ENCODE assay signal across 9 cellular contexts in genomic region chr6:157443066-157443800, GRCh38.
DNase-seq lines count a peak whose midpoint lies in the region; ATAC-seq and TF ChIP-seq lines count a peak whose summit lies in the region.
"Had no signal": no experiment of that assay in that cellular context is flagged by ENCODE, and none has a peak within 500 bp of the region (broad histone marks: within the 10 kb centered on the region; RNA-seq: fewer than 3 reads in every experiment).

No MANE protein-coding gene starts in this region.

- in situ Hi-C loops in GM13976 (cut with MboI; ENCODE audit: low sequenced_read_pairs, unreplicated experiment): no loop called here

- ATAC-seq in GM21619 (IDR thresholded peaks at IDR 0.05; ENCODE audit: unreplicated experiment) (peak; percentile 92), HG03571 (IDR thresholded peaks at IDR 0.05; ENCODE audit: unreplicated experiment) (peak; percentile 94)

- no peak overlapping the region for H3K4me3 ChIP-seq in fibroblast of mammary gland (ENCODE audit: control insufficient read depth, low read depth, low read length)

- TF ChIP-seq CTCF in GM13976 (IDR thresholded peaks at IDR 0.05; ENCODE audit: borderline replicate concordance, control extremely low read depth, extremely low read depth, insufficient read depth, missing control alignments) (no peak), fibroblast of mammary gland (conservative IDR thresholded peaks at IDR 0.05; ENCODE audit: control insufficient read depth, insufficient read depth, low read depth, low read length) (no peak)

- DNase-seq in GM13976 (ENCODE audit: low spot score) (peak; percentile 53), fibroblast of mammary gland (ENCODE audit: low read depth) (peak; percentile 87), NCI-H1436 treated with DMSO at 0.1 percent for 48 hours (lab: John Stamatoyannopoulos, UW) (no peak), NCI-H1105 treated with DMSO at 0.1 percent for 48 hours (lab: John Stamatoyannopoulos, UW) (no peak), HuH-7.5 (ENCODE audit: low spot score) (no peak), mucosa of gallbladder (ENCODE audit: low spot score) (no peak)
- DNase-seq: islet precursor cell had no signal

Comparison
In these comparisons a context has a peak if more than half of its experiments do, and no peak if none do; other contexts are left out.
1. DNase-seq: peak in GM13976 (single experiment) and fibroblast of mammary gland (single experiment); none in NCI-H1436 treated with DMSO at 0.1 percent for 48 hours (single experiment), NCI-H1105 treated with DMSO at 0.1 percent for 48 hours (single experiment), HuH-7.5 (single experiment) and mucosa of gallbladder (single experiment).